In the genomic region with DNA sequence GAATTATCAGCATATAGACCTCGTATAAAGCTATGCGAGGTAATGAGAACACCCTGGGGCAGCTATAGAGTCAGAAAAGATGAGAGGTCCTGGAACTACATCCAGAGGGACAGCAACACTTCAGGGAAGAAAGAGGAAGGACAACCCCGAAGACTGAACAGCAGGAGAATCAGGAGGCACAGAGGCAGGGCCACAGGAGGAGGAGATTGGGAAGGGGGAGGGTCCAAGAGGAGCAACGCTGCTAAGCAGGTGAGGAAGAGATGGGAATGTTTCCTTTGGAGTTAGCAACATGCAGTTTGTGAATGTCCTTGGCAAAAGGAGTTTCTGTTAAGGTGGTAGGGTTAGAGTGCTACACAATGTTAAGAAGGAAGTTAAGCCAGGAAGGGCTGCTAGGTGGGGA, we compare ENCODE assay signal across 25 cellular contexts.
DNase-seq lines count a peak whose midpoint lies in the region; ATAC-seq and TF ChIP-seq lines count a peak whose summit lies in the region.
"Had no signal": no experiment of that assay in that cellular context is flagged by ENCODE, and none has a peak within 500 bp of the region (broad histone marks: within the 10 kb centered on the region; RNA-seq: fewer than 3 reads in every experiment).

No MANE protein-coding gene starts in this region.

- no peaks in the 10 kb centered on the region for H3K4me1 ChIP-seq in endodermal cell (ENCODE audit: control insufficient read depth, insufficient read depth, low read length)
- H3K4me1 ChIP-seq in mesendoderm (ENCODE audit: control insufficient read depth, low read depth, low read length): no peaks in the 10 kb centered on the region
- H3K4me1 ChIP-seq in spleen: no peaks in the 10 kb centered on the region
- H3K4me1 ChIP-seq: BE2C, BLaER1 had no signal

- H3K4me2 ChIP-seq in mesendoderm (ENCODE audit: low read length): no peak overlapping the region
- H3K4me2 ChIP-seq: BLaER1 had no signal

- H3K27ac ChIP-seq in endodermal cell (ENCODE audit: low read depth, low read length) (no peak overlapping the region), mesendoderm (ENCODE audit: low read depth, low read length) (no peak overlapping the region), spleen (no peak overlapping the region)
- H3K27ac ChIP-seq: BLaER1 had no signal

- H3K4me1 Mint-ChIP-seq in WTC11 (peaks cover 12% of the 10 kb centered on the region), endodermal cell (no peaks in the 10 kb centered on the region)
- no peaks in the 10 kb centered on the region for H3K4me1 Mint-ChIP-seq in activated T-helper 1 cell treated with anti-CD3 and anti-CD28 coated beads, Interleukin-12 subunit alpha, Interleukin-12 subunit beta, Interleukin-2, Interleukin-4 antibody, amounts not matched to agents 30 ng/mL and 10 ng/mL and 1 ng/mL, durations not matched to agents 14 hours and 24 hours and 36 hours (ENCODE audit: low read depth)
- no peaks in the 10 kb centered on the region for H3K4me1 Mint-ChIP-seq in activated T-cell treated with anti-CD3 and anti-CD28 coated beads, Interleukin-2, amount 50 U/mL, for 72 hours (ENCODE audit: low read depth)
- H3K4me1 Mint-ChIP-seq: CD14-positive monocyte had no signal

- no peak for TF ChIP-seq POLR2A in spleen (IDR thresholded peaks at IDR 0.05)

- H3K9me3 ChIP-seq in endodermal cell (ENCODE audit: control insufficient read depth, low read length) (no peaks in the 10 kb centered on the region), spleen (no peaks in the 10 kb centered on the region)
- H3K9me3 ChIP-seq: BE2C, BLaER1 had no signal

- H2BK120ac ChIP-seq in mesendoderm (ENCODE audit: low read depth, low read length): no peak overlapping the region

- CTCF ChIA-PET in WTC11 (lab: Charles Lee): interaction anchor here (0.9 to 3.4 kb wide), 2 partner anchors 13 to 15 kb away, joined by 4 to 14 read pairs; no protein-coding TSS in a partner anchor

- H3K27ac Mint-ChIP-seq in WTC11: no peak overlapping the region
- H3K27ac Mint-ChIP-seq in endodermal cell: no peak overlapping the region
- H3K27ac Mint-ChIP-seq in activated T-helper 1 cell treated with anti-CD3 and anti-CD28 coated beads, Interleukin-12 subunit alpha, Interleukin-12 subunit beta, Interleukin-2, Interleukin-4 antibody, amounts not matched to agents 30 ng/mL and 10 ng/mL and 1 ng/mL, durations not matched to agents 14 hours and 24 hours and 36 hours: no peak overlapping the region
- H3K27ac Mint-ChIP-seq in activated T-cell treated with anti-CD3 and anti-CD28 coated beads, Interleukin-2, amount 50 U/mL, for 72 hours: no peak overlapping the region
- H3K27ac Mint-ChIP-seq: CD4-positive, CD25-positive, alpha-beta regulatory T cell; CD8-positive, alpha-beta memory T cell had no signal

- H3K23ac ChIP-seq in mesendoderm (ENCODE audit: low read length): no peak overlapping the region

- peak; percentile 83 for ATAC-seq in WTC11
- ATAC-seq in activated T-cell treated with anti-CD3 and anti-CD28 coated beads, Interleukin-2, amount 50 U/mL, for 72 hours (replicated peaks in 1 of 2): no peak
- ATAC-seq: GM12878 had no signal

- POLR2A ChIA-PET in WTC11 (lab: Charles Lee): no interaction called here

- no peak overlapping the region for H3K18ac ChIP-seq in mesendoderm (ENCODE audit: low read length)

- no peaks in the 10 kb centered on the region; the same call in 1 of the 2 replicates for H3K27me3 Mint-ChIP-seq in WTC11 (ENCODE audit: low read depth)
- H3K27me3 Mint-ChIP-seq in endodermal cell (ENCODE audit: insufficient read depth): peaks cover 7% of the 10 kb centered on the region
- H3K27me3 Mint-ChIP-seq in activated T-helper 1 cell treated with anti-CD3 and anti-CD28 coated beads, Interleukin-12 subunit alpha, Interleukin-12 subunit beta, Interleukin-2, Interleukin-4 antibody, amounts not matched to agents 30 ng/mL and 10 ng/mL and 1 ng/mL, durations not matched to agents 14 hours and 24 hours and 36 hours (ENCODE audit: insufficient read depth): peaks cover 44% of the 10 kb centered on the region
- peaks cover 13% of the 10 kb centered on the region for H3K27me3 Mint-ChIP-seq in activated T-cell treated with anti-CD3 and anti-CD28 coated beads, Interleukin-2, amount 50 U/mL, for 72 hours (ENCODE audit: low read depth)

- no peak overlapping the region for H2BK15ac ChIP-seq in mesendoderm (replicated peaks; ENCODE audit: low read depth)

- H3K36me3 Mint-ChIP-seq in WTC11: no peaks in the 10 kb centered on the region
- no peaks in the 10 kb centered on the region for H3K36me3 Mint-ChIP-seq in endodermal cell (ENCODE audit: low read depth)
- H3K36me3 Mint-ChIP-seq in activated T-helper 1 cell treated with anti-CD3 and anti-CD28 coated beads, Interleukin-12 subunit alpha, Interleukin-12 subunit beta, Interleukin-2, Interleukin-4 antibody, amounts not matched to agents 30 ng/mL and 10 ng/mL and 1 ng/mL, durations not matched to agents 14 hours and 24 hours and 36 hours (ENCODE audit: low read depth): no peaks in the 10 kb centered on the region
- no peaks in the 10 kb centered on the region for H3K36me3 Mint-ChIP-seq in activated T-cell treated with anti-CD3 and anti-CD28 coated beads, Interleukin-2, amount 50 U/mL, for 72 hours (ENCODE audit: insufficient read depth in 2 of 2)
- H3K36me3 Mint-ChIP-seq: CD14-positive monocyte; CD4-positive, alpha-beta memory T cell; CD4-positive, CD25-positive, alpha-beta regulatory T cell had no signal

- no peak overlapping the region for H4K5ac ChIP-seq in mesendoderm (ENCODE audit: low read length)

- H3K36me3 ChIP-seq in endodermal cell (ENCODE audit: control insufficient read depth, insufficient read depth, low read length) (no peaks in the 10 kb centered on the region), mesendoderm (ENCODE audit: control insufficient read depth, insufficient read depth, low read length) (no peaks in the 10 kb centered on the region), spleen (no peaks in the 10 kb centered on the region)
- H3K36me3 ChIP-seq: BE2C, BLaER1 had no signal

- no peak overlapping the region for H3K4ac ChIP-seq in mesendoderm (ENCODE audit: low read depth, low read length)

- TF ChIP-seq CTCF in WTC11 (IDR thresholded peaks at IDR 0.05) (no peak), endodermal cell (conservative IDR thresholded peaks at IDR 0.05) (no peak), spleen (IDR thresholded peaks at IDR 0.05 in 8 of 11, conservative IDR thresholded peaks at IDR 0.05 in 3 of 11) (no peak)

- no peak overlapping the region for H2BK5ac ChIP-seq in mesendoderm (ENCODE audit: low read length)

- H3K9ac ChIP-seq in endodermal cell (ENCODE audit: extremely low read depth, low read length, poor library complexity, severe bottlenecking) (no peak overlapping the region), mesendoderm (ENCODE audit: low read length) (no peak overlapping the region)
- H3K9ac ChIP-seq: BLaER1 had no signal

- WGBS in endodermal cell (ENCODE audit: insufficient coverage in 1 of 2, insufficient read length in 1 of 2), 2 experiments: 82 to 85% methylated on average over 4 of the region's 4 CpGs
- WGBS in mesendoderm (ENCODE audit: extremely low coverage, insufficient coverage, low lambda C conversion rate): no CpG with 5 or more reads among the region's 4 CpGs
- whole genome bisulfite sequencing in spleen, 5 donors: 65 to 76% (median 69%) methylated on average over 4 of the region's 4 CpGs

- no peak overlapping the region for H3K56ac ChIP-seq in mesendoderm (ENCODE audit: low read length)

- intact Hi-C loops in activated T-helper 1 cell treated with anti-CD3 and anti-CD28 coated beads, Interleukin-12 subunit alpha, Interleukin-12 subunit beta, Interleukin-2, Interleukin-4 antibody, amounts not matched to agents 30 ng/mL and 10 ng/mL and 1 ng/mL, durations not matched to agents 14 hours and 24 hours and 36 hours (cut with micrococcal nuclease): no loop called here
- intact Hi-C loops in spleen (cut with DNase I; ENCODE audit: low total_unique reads): no loop called here

- no peaks in the 10 kb centered on the region for H3K79me1 ChIP-seq in mesendoderm (ENCODE audit: low read length)

- H3K9me3 Mint-ChIP-seq in WTC11: no peaks in the 10 kb centered on the region
- H3K9me3 Mint-ChIP-seq in endodermal cell: no peaks in the 10 kb centered on the region
- H3K9me3 Mint-ChIP-seq in activated T-helper 1 cell treated with anti-CD3 and anti-CD28 coated beads, Interleukin-12 subunit alpha, Interleukin-12 subunit beta, Interleukin-2, Interleukin-4 antibody, amounts not matched to agents 30 ng/mL and 10 ng/mL and 1 ng/mL, durations not matched to agents 14 hours and 24 hours and 36 hours: no peaks in the 10 kb centered on the region
- H3K9me3 Mint-ChIP-seq in activated T-cell treated with anti-CD3 and anti-CD28 coated beads, Interleukin-2, amount 50 U/mL, for 72 hours: no peaks in the 10 kb centered on the region
- H3K9me3 Mint-ChIP-seq: CD14-positive monocyte; CD4-positive, alpha-beta memory T cell; CD4-positive, CD25-positive, alpha-beta regulatory T cell; CD8-positive, alpha-beta memory T cell had no signal

- no peak overlapping the region for H3K4me3 ChIP-seq in endodermal cell (ENCODE audit: low read length)
- no peak overlapping the region for H3K4me3 ChIP-seq in mesendoderm (ENCODE audit: low read length)
- no peak overlapping the region for H3K4me3 ChIP-seq in spleen
- H3K4me3 ChIP-seq: BLaER1, GM12878 had no signal

- H3K79me2 ChIP-seq in mesendoderm (ENCODE audit: control insufficient read depth, insufficient read depth, low read length): no peaks in the 10 kb centered on the region

- DNase-seq in WTC11 (ENCODE audit: low spot score) (no peak), endodermal cell (peak; percentile 57), mesendoderm (peak; percentile 5), NCI-H2227 treated with DMSO at 0.1 percent for 48 hours (lab: John Stamatoyannopoulos, UW) (no peak), spleen (no peak)
- DNase-seq in activated T-helper 1 cell treated with anti-CD3 and anti-CD28 coated beads, Interleukin-12 subunit alpha, Interleukin-12 subunit beta, Interleukin-2, Interleukin-4 antibody, amounts not matched to agents 30 ng/mL and 10 ng/mL and 1 ng/mL, durations not matched to agents 14 hours and 24 hours and 36 hours (ENCODE audit: low spot score): no peak
- no peak for DNase-seq in activated T-cell treated with anti-CD3 and anti-CD28 coated beads, Interleukin-2, amount 50 U/mL, for 72 hours
- DNase-seq: 8988T; ACHN; BE2C; C1 segment of cervical spinal cord; CD4-positive, alpha-beta memory T cell; CD4-positive, CD25-positive, alpha-beta regulatory T cell; CD8-positive, alpha-beta memory T cell; COR-L47; DMS 273 treated with DMSO at 0.1 percent for 48 hours; DMS153; DMS53; DMS79; DND-41; EL; GDM1 had no signal

- no peak overlapping the region for H4K8ac ChIP-seq in mesendoderm (ENCODE audit: low read depth, low read length)

- no peaks in the 10 kb centered on the region for H3K27me3 ChIP-seq in endodermal cell (ENCODE audit: control insufficient read depth, insufficient read depth, low read length, poor library complexity, severe bottlenecking)
- H3K27me3 ChIP-seq in mesendoderm (ENCODE audit: insufficient read depth, low read length, poor library complexity): no peaks in the 10 kb centered on the region
- peaks cover 0 to 27% (median 0%) of the 10 kb centered on the region in 7 donors for H3K27me3 ChIP-seq in spleen (replicated peaks in 1 of 7)
- H3K27me3 ChIP-seq: BLaER1 had no signal

- H3K4me3 Mint-ChIP-seq in WTC11: no peak overlapping the region
- H3K4me3 Mint-ChIP-seq in endodermal cell: no peak overlapping the region
- H3K4me3 Mint-ChIP-seq in activated T-helper 1 cell treated with anti-CD3 and anti-CD28 coated beads, Interleukin-12 subunit alpha, Interleukin-12 subunit beta, Interleukin-2, Interleukin-4 antibody, amounts not matched to agents 30 ng/mL and 10 ng/mL and 1 ng/mL, durations not matched to agents 14 hours and 24 hours and 36 hours: no peak overlapping the region
- H3K4me3 Mint-ChIP-seq in activated T-cell treated with anti-CD3 and anti-CD28 coated beads, Interleukin-2, amount 50 U/mL, for 72 hours: no peak overlapping the region
- H3K4me3 Mint-ChIP-seq: CD14-positive monocyte; CD4-positive, alpha-beta memory T cell; CD4-positive, CD25-positive, alpha-beta regulatory T cell; CD8-positive, alpha-beta memory T cell had no signal

- no peak overlapping the region for H2AK5ac ChIP-seq in mesendoderm (ENCODE audit: low read length)

Comparison
In these comparisons a context has a peak if more than half of its experiments do, and no peak if none do; other contexts are left out.
1. DNase-seq: peak in endodermal cell (single experiment) and mesendoderm (single experiment); none in WTC11 (single experiment), activated T-helper 1 cell treated with anti-CD3 and anti-CD28 coated beads, Interleukin-12 subunit alpha, Interleukin-12 subunit beta, Interleukin-2, Interleukin-4 antibody, amounts not matched to agents 30 ng/mL and 10 ng/mL and 1 ng/mL, durations not matched to agents 14 hours and 24 hours and 36 hours (single experiment), NCI-H2227 treated with DMSO at 0.1 percent for 48 hours (single experiment), spleen (single experiment) and activated T-cell treated with anti-CD3 and anti-CD28 coated beads, Interleukin-2, amount 50 U/mL, for 72 hours (0 of 2).